8 cellular contexts compared by ENCODE assay signal in genomic region chr10:5813341-5814109, GRCh38. TPM values are rescaled to one million over a fixed set of nuclear protein-coding genes. Genes with fewer than 3 reads are reported as not detected.
DNase-seq lines count a peak whose midpoint lies in the region; ATAC-seq and TF ChIP-seq lines count a peak whose summit lies in the region.

Gene GDI2 (minus strand): TSS chr10:5813434. CDS start chr10:5813258, 176 bp downstream.

- H3K27me3 Mint-ChIP-seq in CD14-positive monocyte (ENCODE audit: low read depth in 3 of 3): peaks cover 0 to 2% (median 0%) of the 10 kb centered on the region in 3 donors

- peaks cover 0 to 6% of the 10 kb centered on the region in 2 donors for H3K36me3 Mint-ChIP-seq in CD14-positive monocyte

- H3K9me3 Mint-ChIP-seq in CD14-positive monocyte: no peaks in the 10 kb centered on the region

- ATAC-seq in GM19395 (IDR thresholded peaks at IDR 0.05; ENCODE audit: unreplicated experiment) (peak; percentile 69), HG03558 (IDR thresholded peaks at IDR 0.05; ENCODE audit: extremely low read depth, unreplicated experiment) (peak; percentile 40)

- peak within 1 kb of the TSS; percentile 86 to 96 (median 96) for H3K27ac Mint-ChIP-seq in CD14-positive monocyte

- H3K4me1 Mint-ChIP-seq in CD14-positive monocyte: peaks cover 59% of the 10 kb centered on the region

- H3K4me3 Mint-ChIP-seq in CD14-positive monocyte: peak within 1 kb of the TSS; percentile 81 to 93

- TF ChIP-seq CTCF in CD14-positive monocyte (IDR thresholded peaks at IDR 0.05): no peak

- DNase-seq in CD14-positive monocyte (ENCODE audit: low spot score) (peak; percentile 94), NCI-H748 (lab: John Stamatoyannopoulos, UW; ENCODE audit: unreplicated experiment) (peak; percentile 96), cortex of kidney (lab: John Stamatoyannopoulos, UW) (peak; percentile 85), left kidney (ENCODE audit: low read depth, low spot score) (peak; percentile 99)
- peak; percentile 96 for DNase-seq in activated CD4-positive, alpha-beta T cell treated with anti-CD3 and anti-CD28 coated beads, Interleukin-2, amount 50 U/mL, for 1 hour
- peak; percentile 96 for DNase-seq in stimulated activated CD4-positive, alpha-beta T cell treated with anti-CD3 and anti-CD28 coated beads, Interleukin-1b, Interleukin-23, amount 100 ng/mL, for 48 hours

- intact Hi-C loops in CD14-positive monocyte (cut with micrococcal nuclease): loop anchor here (2.0 to 10.0 kb wide), 5 partner anchors 39 to 129 kb away; partner anchors contain the start of genes ANKRD16 (in 1 of the 2), FBH1 (in 1 of the 2) and TASOR2 (in 1 of the 2)

RNA-seq across cellular contexts. Expression of gene GDI2, which starts in this region (rescaled TPM):
- polyA plus RNA-seq in CD14-positive monocyte: 100 to 1,000 TPM; 316 to 320 TPM

Comparison
In these comparisons a context has a peak if more than half of its experiments do, and no peak if none do; other contexts are left out.
1. Peak in every context shown above with its lines: DNase-seq and ATAC-seq.